Comparison of ENCODE assay signal across 8 cellular contexts in the genomic region with DNA sequence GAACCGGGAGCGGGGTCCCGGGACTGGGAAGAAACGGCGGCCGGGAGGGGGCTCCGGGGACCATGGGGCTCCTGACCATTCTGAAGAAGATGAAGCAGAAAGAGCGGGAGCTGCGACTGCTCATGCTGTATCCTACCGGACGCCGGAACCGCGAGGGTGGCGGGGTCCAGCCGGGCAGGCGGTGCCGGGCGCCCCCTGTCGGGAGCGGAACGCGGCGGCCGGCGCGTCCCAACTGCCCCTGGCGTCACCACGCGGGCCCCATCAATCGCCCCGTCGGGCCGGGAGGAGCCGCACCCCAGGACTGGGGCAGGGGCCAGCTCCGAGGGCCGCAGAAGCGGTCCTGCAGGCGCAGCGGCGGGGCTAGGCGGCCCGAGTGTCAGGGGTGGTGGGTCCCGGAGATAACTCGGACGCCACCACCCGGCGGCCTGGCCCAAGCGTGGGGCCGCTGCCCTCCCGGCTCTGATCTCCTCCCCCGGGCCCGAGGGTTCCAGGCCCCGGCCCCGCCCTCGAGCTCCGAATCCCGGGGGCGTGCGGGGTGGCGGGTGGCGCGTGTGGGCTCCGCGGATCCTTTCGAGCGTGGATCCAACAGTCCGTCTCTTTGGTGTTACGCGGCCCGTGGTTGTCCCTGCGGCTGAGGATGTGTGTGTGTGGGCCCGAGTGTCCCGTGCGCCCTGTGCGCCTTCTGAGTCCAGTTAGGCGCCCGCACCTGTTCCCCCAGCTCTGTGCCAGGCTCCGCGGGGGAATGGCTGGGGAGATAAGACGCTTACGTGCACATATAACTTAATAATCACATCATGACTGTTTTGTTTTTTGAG. TPM values are rescaled to one million over a fixed set of nuclear protein-coding genes. Genes with fewer than 3 reads are reported as not detected.
A peak's percentile ranks its signal among the peaks of the same experiment; 100 is the strongest.
DNase-seq lines count a peak whose midpoint lies in the region; ATAC-seq and TF ChIP-seq lines count a peak whose summit lies in the region.

Gene ARL2 (plus strand): TSS at position 15 of the 815 bp plus-strand sequence. CDS start 48 bp downstream, at position 63.

- DNase-seq in AG20443 (ENCODE audit: low spot score) (peak; percentile 94), OCI-M1 (lab: John Stamatoyannopoulos, UW) (peak; percentile 73), cardiac muscle cell (ENCODE audit: low read depth in 1 of 2, low spot score in 1 of 2) (no peak), retinal pigment epithelial cell (ENCODE audit: low read depth) (no peak)
- DNase-seq in activated naive CD4-positive, alpha-beta T cell treated with anti-CD3 and anti-CD28 coated beads, Interleukin-2, amount 50 U/mL, for 16 hours = peak; percentile 58
- no peak for DNase-seq in central memory CD4-positive, alpha-beta T cell

- peak; percentile 74 for ATAC-seq in GM18511 (IDR thresholded peaks at IDR 0.05; ENCODE audit: unreplicated experiment)
- ATAC-seq in HG02943 (IDR thresholded peaks at IDR 0.05; ENCODE audit: low read depth, unreplicated experiment) = peak; percentile 55

- H3K4me3 ChIP-seq in cardiac muscle cell (peak within 1 kb of the TSS; percentile 55), retinal pigment epithelial cell (ENCODE audit: low read length) (peak within 1 kb of the TSS; percentile 80)

- H3K9me3 ChIP-seq in cardiac muscle cell (ENCODE audit: low read depth) = no peaks in the 10 kb centered on the region

- H3K36me3 ChIP-seq in cardiac muscle cell = no peaks in the 10 kb centered on the region

- TF ChIP-seq CTCF in cardiac muscle cell (IDR thresholded peaks at IDR 0.05; ENCODE audit: low read depth, low read length) = peak; percentile 78
- peak; percentile 65 for TF ChIP-seq CTCF in retinal pigment epithelial cell (conservative IDR thresholded peaks at IDR 0.05; ENCODE audit: low read depth, low read length)

- peak within 1 kb of the TSS; percentile 89 for H3K27ac ChIP-seq in cardiac muscle cell

- H3K4me1 ChIP-seq in cardiac muscle cell (ENCODE audit: low read depth) = no peaks in the 10 kb centered on the region

- no peaks in the 10 kb centered on the region for H3K27me3 ChIP-seq in cardiac muscle cell

RNA-seq across cellular contexts. Expression of gene ARL2, which starts in this region (rescaled TPM):
- total RNA-seq in cardiac muscle cell = 189 and 224 TPM in 2 replicates
- polyA plus RNA-seq in cardiac muscle cell = 230 and 246 TPM in 2 replicates

Comparison
In these comparisons a context has a peak if more than half of its experiments do, and no peak if none do; other contexts are left out.
1. DNase-seq: peak in AG20443 (single experiment), OCI-M1 (single experiment) and activated naive CD4-positive, alpha-beta T cell treated with anti-CD3 and anti-CD28 coated beads, Interleukin-2, amount 50 U/mL, for 16 hours (single experiment); none in cardiac muscle cell (0 of 2), retinal pigment epithelial cell (single experiment) and central memory CD4-positive, alpha-beta T cell (single experiment).